ENCODE assay signal across 20 cellular contexts in genomic region chr11:68397256-68397655, GRCh38.
DNase-seq lines count a peak whose midpoint lies in the region; ATAC-seq and TF ChIP-seq lines count a peak whose summit lies in the region.
"Had no signal": no experiment of that assay in that cellular context is flagged by ENCODE, and none has a peak within 500 bp of the region (broad histone marks: within the 10 kb centered on the region; RNA-seq: fewer than 3 reads in every experiment).

No MANE protein-coding gene starts in this region.

- H3K9ac ChIP-seq in DND-41 (ENCODE audit: low read depth, low read length), result no peak overlapping the region

- H3K36me3 ChIP-seq in DND-41 (ENCODE audit: insufficient read depth, low read length) (peaks cover 21% of the 10 kb centered on the region), spleen (peaks cover 0 to 2% (median 0%) of the 10 kb centered on the region in 6 donors)

- H3K27me3 ChIP-seq in DND-41 (ENCODE audit: insufficient read depth, low read length, poor library complexity) (no peaks in the 10 kb centered on the region), spleen (replicated peaks in 1 of 7) (peaks cover 0 to 5% (median 0%) of the 10 kb centered on the region in 7 donors)
- H3K27me3 ChIP-seq: BE2C had no signal

- 0 out of 3 replicates have a peak, but pooled peaks have one; percentile 7 for ATAC-seq in DND-41 (ENCODE audit: insufficient read depth, low read depth)
- ATAC-seq in GM19328 (IDR thresholded peaks at IDR 0.05; ENCODE audit: unreplicated experiment), result no peak

- DNase-seq in DND-41 (no peak), spleen (peak; percentile 59), HUDEP-2 (lab: John Stamatoyannopoulos, UW; ENCODE audit: unreplicated experiment in 76 of 76) (no peak), NCI-H2171 treated with DMSO at 0.1 percent for 48 hours (lab: John Stamatoyannopoulos, UW) (no peak)
- no peak for DNase-seq in activated effector memory CD4-positive, alpha-beta T cell treated with Interleukin-2 at 50 U/mL for 16 hours
- DNase-seq: BE2C; CD4-positive, alpha-beta T cell; COR-L47; DMS79; KBM-7; MM.1S; NCI-H1048; NCI-H1417 treated with DMSO at 0.1 percent for 48 hours; NCI-H187 treated with DMSO at 0.1 percent for 48 hours; NCI-H2107; NCI-H2227 treated with DMSO at 0.1 percent for 48 hours; NCI-H510A treated with DMSO at 0.1 percent for 48 hours had no signal

- H3K9me3 ChIP-seq in DND-41 (ENCODE audit: insufficient read depth, low read length, severe bottlenecking) (no peaks in the 10 kb centered on the region), spleen (no peaks in the 10 kb centered on the region)
- H3K9me3 ChIP-seq: BE2C had no signal

- TF ChIP-seq CTCF in DND-41 (IDR thresholded peaks at IDR 0.05; ENCODE audit: borderline replicate concordance, extremely low read depth, low read length, poor library complexity, severe bottlenecking), result no peak
- no peak for TF ChIP-seq CTCF in VCaP (conservative IDR thresholded peaks at IDR 0.05)
- TF ChIP-seq CTCF in nephron (IDR thresholded peaks at IDR 0.05; ENCODE audit: unreplicated experiment in 3 of 3), result no peak
- no peak for TF ChIP-seq CTCF in spleen (IDR thresholded peaks at IDR 0.05 in 8 of 11, conservative IDR thresholded peaks at IDR 0.05 in 3 of 11)

- H3K9me3 Mint-ChIP-seq in nephron, result no peaks in the 10 kb centered on the region
- H3K9me3 Mint-ChIP-seq: CD4-positive, alpha-beta T cell had no signal

- H2AFZ ChIP-seq in DND-41 (ENCODE audit: low read depth, low read length), result no peak overlapping the region

- H3K4me3 Mint-ChIP-seq in nephron, result no peak overlapping the region
- H3K4me3 Mint-ChIP-seq: CD4-positive, alpha-beta T cell had no signal

- H3K4me1 Mint-ChIP-seq in nephron, result peaks cover 54% of the 10 kb centered on the region

- no peak overlapping the region for H3K4me2 ChIP-seq in DND-41 (ENCODE audit: insufficient read depth, low read length)

- peaks cover 9% of the 10 kb centered on the region for H4K20me1 ChIP-seq in DND-41 (ENCODE audit: insufficient read depth, low read length)

- intact Hi-C loops in spleen (cut with DNase I; ENCODE audit: low total_unique reads), result no loop called here

- H3K27me3 Mint-ChIP-seq in nephron (ENCODE audit: low read depth), result no peaks in the 10 kb centered on the region
- H3K27me3 Mint-ChIP-seq: CD4-positive, alpha-beta T cell had no signal

- H3K79me2 ChIP-seq in DND-41 (ENCODE audit: insufficient read depth, low read length), result no peaks in the 10 kb centered on the region

- TF ChIP-seq POLR2A in spleen (IDR thresholded peaks at IDR 0.05), result no peak

- H3K27ac ChIP-seq in DND-41 (ENCODE audit: low read length) (no peak overlapping the region), VCaP (peak overlapping the region; percentile 89), spleen (no peak overlapping the region)

- H3K27ac Mint-ChIP-seq in nephron, result peak overlapping the region in 2 of 3 experiments; percentile 80 to 86
- H3K27ac Mint-ChIP-seq: CD4-positive, alpha-beta T cell had no signal

- WGBS in spleen, 5 donors, result 89 to 98% (median 92%) methylated on average over 13 to 14 of the region's 14 CpGs

- H3K4me1 ChIP-seq in DND-41 (ENCODE audit: insufficient read depth, low read length), result no peaks in the 10 kb centered on the region
- H3K4me1 ChIP-seq in spleen, result peaks cover 0 to 22% (median 4%) of the 10 kb centered on the region in 6 donors

- no peak overlapping the region for H3K4me3 ChIP-seq in DND-41 (ENCODE audit: low read depth in 1 of 2, low read length in 2 of 2)
- no peak overlapping the region for H3K4me3 ChIP-seq in spleen

- peaks cover 27% of the 10 kb centered on the region for H3K36me3 Mint-ChIP-seq in nephron (ENCODE audit: low read depth)
